ENCODE assay signal across 17 cellular contexts in the genomic region with DNA sequence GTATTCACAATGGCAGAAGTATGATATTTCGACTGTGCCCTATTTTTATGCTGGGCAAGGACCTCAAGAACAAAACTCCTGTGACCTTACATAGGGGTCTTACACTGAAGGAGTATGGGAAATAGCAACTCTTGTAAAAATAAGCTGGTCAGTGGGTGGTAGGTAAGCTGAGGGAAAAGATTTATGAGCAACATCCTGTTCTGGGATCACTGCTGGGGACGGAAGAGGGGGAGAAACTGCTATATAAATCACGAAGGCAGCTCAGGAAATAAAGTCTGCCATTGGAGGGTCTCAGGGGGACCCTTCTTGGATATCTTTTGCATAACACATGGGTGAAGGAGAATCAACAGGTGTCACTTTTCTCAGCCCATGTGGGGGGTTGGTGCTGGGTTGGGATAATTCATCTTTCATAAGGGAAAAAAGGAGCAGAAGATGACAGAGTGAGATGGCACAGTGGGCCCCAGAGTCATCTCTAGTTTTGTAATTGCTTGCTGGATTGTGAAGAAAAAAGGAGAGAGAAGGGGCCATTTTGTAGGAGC.
"Had no signal": no experiment of that assay in that cellular context is flagged by ENCODE, and none has a peak within 500 bp of the region (broad histone marks: within the 10 kb centered on the region; RNA-seq: fewer than 3 reads in every experiment).

No MANE protein-coding gene starts in this region.

- H3K4me3 ChIP-seq: ascending aorta, dorsolateral prefrontal cortex, lung had no signal

- H3K27me3 ChIP-seq: ascending aorta, dorsolateral prefrontal cortex, foreskin keratinocyte had no signal

- DNase-seq: activated CD4-positive, alpha-beta T cell treated with anti-CD3 and anti-CD28 coated beads, Interleukin-2, amount 50 U/mL, for 1 hour; activated CD4-positive, CD25-positive, alpha-beta regulatory T cell treated with anti-CD3 and anti-CD28 coated beads, Interleukin-2, amount 50 U/mL, for 72 hours; activated effector memory CD4-positive, alpha-beta T cell treated with anti-CD3 and anti-CD28 coated beads, Interleukin-2, amount 50 U/mL, for 16 hours; activated naive CD4-positive, alpha-beta T cell treated with anti-CD3 and anti-CD28 coated beads, Interleukin-2, amount 50 U/mL, for 16 hours; activated T-cell treated with anti-CD3 and anti-CD28 coated beads, Interleukin-2, amount 50 U/mL, for 72 hours; dorsolateral prefrontal cortex; endodermal cell; hippocampal formation; islet precursor cell; stimulated activated naive B cell treated with anti-CD40 and anti-IgM and Interleukin-4, amounts not matched to agents 10 μg/mL and 1 μg/mL and 100 μg/mL, for 72 hours; T1000 had no signal

- H3K27ac ChIP-seq: ascending aorta, dorsolateral prefrontal cortex, foreskin keratinocyte had no signal

- H3K36me3 ChIP-seq: ascending aorta had no signal

- H3K27me3 Mint-ChIP-seq: natural killer cell treated with Interleukin-12 subunit alpha and Interleukin-12 subunit beta and Interleukin-15 and Interleukin-18, amount 100 ng/mL, for 72 hours; stimulated activated naive B cell treated with anti-CD40 and anti-IgM and Interleukin-4, amounts not matched to agents 10 μg/mL and 1 μg/mL and 100 μg/mL, for 72 hours had no signal

- H3K36me3 Mint-ChIP-seq: mesothelial cell of epicardium; natural killer cell treated with Interleukin-12 subunit alpha and Interleukin-12 subunit beta and Interleukin-15 and Interleukin-18, amount 100 ng/mL, for 72 hours had no signal

- H3K9me3 ChIP-seq: ascending aorta had no signal

- H3K9me3 Mint-ChIP-seq: activated T-cell treated with anti-CD3 and anti-CD28 coated beads, Interleukin-2, amount 50 U/mL, for 72 hours; endodermal cell; mesothelial cell of epicardium; natural killer cell treated with Interleukin-12 subunit alpha and Interleukin-12 subunit beta and Interleukin-15 and Interleukin-18, amount 100 ng/mL, for 72 hours; stimulated activated naive B cell treated with anti-CD40 and anti-IgM and Interleukin-4, amounts not matched to agents 10 μg/mL and 1 μg/mL and 100 μg/mL, for 72 hours had no signal

- H3K4me3 Mint-ChIP-seq: activated T-cell treated with anti-CD3 and anti-CD28 coated beads, Interleukin-2, amount 50 U/mL, for 72 hours; endodermal cell; mesothelial cell of epicardium; natural killer cell treated with Interleukin-12 subunit alpha and Interleukin-12 subunit beta and Interleukin-15 and Interleukin-18, amount 100 ng/mL, for 72 hours; stimulated activated naive B cell treated with anti-CD40 and anti-IgM and Interleukin-4, amounts not matched to agents 10 μg/mL and 1 μg/mL and 100 μg/mL, for 72 hours had no signal

- ATAC-seq: activated T-cell treated with anti-CD3 and anti-CD28 coated beads, Interleukin-2, amount 50 U/mL, for 72 hours; foreskin keratinocyte; left lobe of liver; natural killer cell treated with Interleukin-12 subunit alpha and Interleukin-12 subunit beta and Interleukin-15 and Interleukin-18, amount 100 ng/mL, for 72 hours; stimulated activated naive B cell treated with anti-CD40 and anti-IgM and Interleukin-4, amounts not matched to agents 10 μg/mL and 1 μg/mL and 100 μg/mL, for 72 hours had no signal

- H3K27ac Mint-ChIP-seq: activated T-cell treated with anti-CD3 and anti-CD28 coated beads, Interleukin-2, amount 50 U/mL, for 72 hours; endodermal cell; mesothelial cell of epicardium; natural killer cell treated with Interleukin-12 subunit alpha and Interleukin-12 subunit beta and Interleukin-15 and Interleukin-18, amount 100 ng/mL, for 72 hours; stimulated activated naive B cell treated with anti-CD40 and anti-IgM and Interleukin-4, amounts not matched to agents 10 μg/mL and 1 μg/mL and 100 μg/mL, for 72 hours had no signal
